20 cellular contexts compared by ENCODE assay signal in the genomic region with DNA sequence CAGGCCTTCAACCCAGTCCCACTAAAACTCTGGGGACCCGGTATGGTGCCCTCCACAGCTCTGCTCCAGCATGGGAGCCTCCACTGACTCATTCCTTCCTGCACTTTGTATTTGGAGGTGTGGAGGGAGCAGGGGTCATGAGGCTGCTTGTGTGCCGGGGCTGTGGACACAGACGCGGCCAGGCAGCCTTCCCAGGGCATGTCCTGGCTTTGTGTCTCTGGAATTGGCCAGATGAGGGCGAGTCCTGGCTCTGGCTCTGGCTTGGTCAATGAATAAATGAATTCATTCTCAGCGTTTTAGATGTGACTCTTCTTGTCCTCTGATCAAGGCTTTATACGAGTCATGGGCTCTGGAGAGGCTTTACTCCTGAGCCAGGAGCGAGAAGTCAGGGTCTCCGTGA. TPM values are rescaled to one million over a fixed set of nuclear protein-coding genes. Genes with fewer than 3 reads are reported as not detected.
"Had no signal": no experiment of that assay in that cellular context is flagged by ENCODE, and none has a peak within 500 bp of the region (broad histone marks: within the 10 kb centered on the region; RNA-seq: fewer than 3 reads in every experiment).

No MANE protein-coding gene starts in this region.

- H3K36me3 ChIP-seq: ascending aorta, breast epithelium, left ventricle myocardium inferior, ovary, sigmoid colon, tibial artery had no signal

- H3K4me2 ChIP-seq: SK-N-SH had no signal

- H3K9me3 ChIP-seq: ascending aorta, ovary, SK-N-SH had no signal

- DNase-seq: activated B cell treated with CpG ODN at 0.5 μM for 24 hours; activated CD4-positive, alpha-beta memory T cell treated with anti-CD3 and anti-CD28 coated beads for 36 hours; activated CD4-positive, alpha-beta T cell treated with anti-CD3 and anti-CD28 coated beads for 4 hours; activated naive CD4-positive, alpha-beta T cell treated with anti-CD3 and anti-CD28 coated beads for 36 hours; activated T-cell treated with anti-CD3 and anti-CD28 coated beads for 4 hours; dermis blood vessel endothelial cell; effector memory CD8-positive, alpha-beta T cell; left ventricle myocardium inferior; mesenchymal stem cell; naive thymus-derived CD4-positive, alpha-beta T cell; ovary; sigmoid colon; SK-N-SH; stimulated activated naive B cell treated with anti-CD40 and anti-IgM and Interleukin-4, amounts not matched to agents 10 μg/mL and 1 μg/mL and 100 μg/mL, for 72 hours; tibial artery had no signal

- H3K27me3 ChIP-seq: ascending aorta, ovary, sigmoid colon had no signal

- H3K4me1 Mint-ChIP-seq: activated B cell treated with CpG ODN at 0.5 μM for 24 hours; naive thymus-derived CD4-positive, alpha-beta T cell; stimulated activated naive B cell treated with anti-CD40 and anti-IgM and Interleukin-4, amounts not matched to agents 10 μg/mL and 1 μg/mL and 100 μg/mL, for 72 hours had no signal

- H3K4me1 ChIP-seq: ascending aorta, breast epithelium, left ventricle myocardium inferior, sigmoid colon, tibial artery had no signal

- H3K9me3 Mint-ChIP-seq: effector memory CD8-positive, alpha-beta T cell had no signal

- H3K9ac ChIP-seq: SK-N-SH had no signal

- H3K27me3 Mint-ChIP-seq: activated CD4-positive, alpha-beta memory T cell treated with anti-CD3 and anti-CD28 coated beads for 36 hours had no signal

- H3K36me3 Mint-ChIP-seq: activated CD4-positive, alpha-beta memory T cell treated with anti-CD3 and anti-CD28 coated beads for 36 hours; stimulated activated naive B cell treated with anti-CD40 and anti-IgM and Interleukin-4, amounts not matched to agents 10 μg/mL and 1 μg/mL and 100 μg/mL, for 72 hours had no signal

- H3K4me3 ChIP-seq: ascending aorta, breast epithelium, left ventricle myocardium inferior, ovary, sigmoid colon, tibial artery had no signal

- H3K4me3 Mint-ChIP-seq: activated B cell treated with CpG ODN at 0.5 μM for 24 hours; activated CD4-positive, alpha-beta memory T cell treated with anti-CD3 and anti-CD28 coated beads for 36 hours; activated naive CD4-positive, alpha-beta T cell treated with anti-CD3 and anti-CD28 coated beads for 36 hours; effector memory CD8-positive, alpha-beta T cell; naive thymus-derived CD4-positive, alpha-beta T cell; stimulated activated naive B cell treated with anti-CD40 and anti-IgM and Interleukin-4, amounts not matched to agents 10 μg/mL and 1 μg/mL and 100 μg/mL, for 72 hours; T-helper 2 cell treated with Interferon-gamma antibody and Interleukin-4, amounts not matched to agents 5 μg/mL and 100 μg/mL, for 36 hours had no signal

- H3K27ac ChIP-seq: ascending aorta, breast epithelium, left ventricle myocardium inferior, ovary, sigmoid colon, tibial artery had no signal

- H3K27ac Mint-ChIP-seq: activated B cell treated with CpG ODN at 0.5 μM for 24 hours; activated CD4-positive, alpha-beta memory T cell treated with anti-CD3 and anti-CD28 coated beads for 36 hours; activated naive CD4-positive, alpha-beta T cell treated with anti-CD3 and anti-CD28 coated beads for 36 hours; activated T-helper 2 cell treated with anti-CD3 and anti-CD28 coated beads, Interferon-gamma antibody, Interleukin-2, Interleukin-4, amounts not matched to agents 10 μg/mL and 5 μg/mL and 100 μg/mL, durations not matched to agents 14 hours and 24 hours and 36 hours; effector memory CD8-positive, alpha-beta T cell; naive thymus-derived CD4-positive, alpha-beta T cell; stimulated activated naive B cell treated with anti-CD40 and anti-IgM and Interleukin-4, amounts not matched to agents 10 μg/mL and 1 μg/mL and 100 μg/mL, for 72 hours; T-helper 2 cell treated with Interferon-gamma antibody and Interleukin-4, amounts not matched to agents 5 μg/mL and 100 μg/mL, for 36 hours had no signal

- ATAC-seq: effector memory CD8-positive, alpha-beta T cell; naive thymus-derived CD4-positive, alpha-beta T cell; stimulated activated naive B cell treated with anti-CD40 and anti-IgM and Interleukin-4, amounts not matched to agents 10 μg/mL and 1 μg/mL and 100 μg/mL, for 72 hours had no signal

RNA-seq across cellular contexts. Expression of a gene that starts 19.1 kb away (rescaled TPM):
- total RNA-seq: activated B cell treated with CpG ODN at 0.5 μM for 24 hours; activated CD4-positive, alpha-beta memory T cell treated with anti-CD3 and anti-CD28 coated beads for 36 hours; activated T-helper 2 cell treated with anti-CD3 and anti-CD28 coated beads, Interferon-gamma antibody, Interleukin-2, Interleukin-4, amounts not matched to agents 10 μg/mL and 5 μg/mL and 100 μg/mL, durations not matched to agents 14 hours and 24 hours and 36 hours; pulmonary artery endothelial cell had no signal
- polyA plus RNA-seq: SK-N-SH had no signal
